In the genomic region with DNA sequence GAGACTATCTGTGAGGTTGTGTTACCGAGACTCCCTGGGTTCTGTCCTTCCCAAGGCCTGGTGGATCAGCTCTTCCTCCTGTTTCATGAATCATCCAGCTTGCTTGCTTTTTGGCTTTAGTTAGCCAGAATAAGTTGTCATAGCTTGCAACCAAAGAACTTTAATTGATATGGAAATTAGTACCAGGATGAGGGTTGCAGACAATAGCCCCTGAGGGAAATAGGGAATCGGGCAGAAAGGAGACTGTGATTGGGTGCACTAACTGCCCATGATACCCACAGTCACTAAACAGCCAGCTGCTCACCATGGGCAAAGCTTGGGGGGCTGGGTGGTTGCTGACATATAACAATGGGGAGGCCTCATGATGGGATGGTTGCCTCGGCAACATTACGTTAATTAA, we compare ENCODE assay signal across 1 cellular context.
TF ChIP-seq lines count a peak whose summit lies in the region.

No MANE protein-coding gene starts in this region.

TF ChIP-seq in H1, 55 proteins besides CTCF, POLR2A, EP300 and RAD21:
- TF ChIP-seq GTF2F1 (IDR thresholded peaks at IDR 0.05; ENCODE audit: borderline replicate concordance, low read depth, low read length) (no peak), TBP (IDR thresholded peaks at IDR 0.05; ENCODE audit: low read depth, low read length) (no peak), POU5F1 (IDR thresholded peaks at IDR 0.05; ENCODE audit: low read depth, low read length) (no peak), BRCA1 (IDR thresholded peaks at IDR 0.05; ENCODE audit: low read depth, low read length) (no peak), JUND (IDR thresholded peaks at IDR 0.05; ENCODE audit: low read length) (no peak), SP2 (IDR thresholded peaks at IDR 0.05; ENCODE audit: low read length) (no peak), TAF1 (IDR thresholded peaks at IDR 0.05; ENCODE audit: low read depth, low read length) (no peak), CTBP2 (IDR thresholded peaks at IDR 0.05; ENCODE audit: borderline replicate concordance, insufficient read depth, insufficient read length, low read length) (no peak), YY1 (IDR thresholded peaks at IDR 0.05; ENCODE audit: low read depth, low read length) (no peak), SIN3A (conservative IDR thresholded peaks at IDR 0.05 in 1 of 2, IDR thresholded peaks at IDR 0.05 in 1 of 2; ENCODE audit: low read depth in 1 of 2, low read length in 2 of 2) (no peak), JUN (IDR thresholded peaks at IDR 0.05; ENCODE audit: low read depth, low read length) (no peak), EZH2 (IDR thresholded peaks at IDR 0.05; ENCODE audit: low read depth, low read length, severe bottlenecking) (no peak), CHD1 (IDR thresholded peaks at IDR 0.05; ENCODE audit: low read depth, low read length) (no peak), GABPA (IDR thresholded peaks at IDR 0.05; ENCODE audit: borderline replicate concordance, insufficient read depth, low read length) (no peak), SP4 (IDR thresholded peaks at IDR 0.05; ENCODE audit: low read length) (no peak), BCL11A (IDR thresholded peaks at IDR 0.05; ENCODE audit: low read depth in 2 of 2, low read length in 2 of 2) (no peak)
- TF ChIP-seq, protein P1, sequence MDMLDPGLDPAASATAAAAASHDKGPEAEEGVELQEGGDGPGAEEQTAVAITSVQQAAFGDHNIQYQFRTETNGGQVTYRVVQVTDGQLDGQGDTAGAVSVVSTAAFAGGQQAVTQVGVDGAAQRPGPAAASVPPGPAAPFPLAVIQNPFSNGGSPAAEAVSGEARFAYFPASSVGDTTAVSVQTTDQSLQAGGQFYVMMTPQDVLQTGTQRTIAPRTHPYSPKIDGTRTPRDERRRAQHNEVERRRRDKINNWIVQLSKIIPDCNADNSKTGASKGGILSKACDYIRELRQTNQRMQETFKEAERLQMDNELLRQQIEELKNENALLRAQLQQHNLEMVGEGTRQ (IDR thresholded peaks at IDR 0.05; ENCODE audit: low read length): no peak
TF ChIP-seq in H1: peak in this region for 0.
